ENCODE assay signal across 9 cellular contexts in genomic region chrX:24561121-24561520, GRCh38.
A peak's percentile ranks its signal among the peaks of the same experiment; 100 is the strongest.
DNase-seq lines count a peak whose midpoint lies in the region; ATAC-seq and TF ChIP-seq lines count a peak whose summit lies in the region.
"Had no signal": no experiment of that assay in that cellular context is flagged by ENCODE, and none has a peak within 500 bp of the region (broad histone marks: within the 10 kb centered on the region; RNA-seq: fewer than 3 reads in every experiment).

No MANE protein-coding gene starts in this region.

- H3K36me3 ChIP-seq in HEK293 (ENCODE audit: control insufficient read depth in 2 of 2, insufficient read depth in 1 of 2, low read length in 2 of 2): no peaks in the 10 kb centered on the region
- H3K36me3 ChIP-seq: colonic mucosa had no signal

- no peak for TF ChIP-seq CTCF in HEK293 (tag by site-specific recombination; IDR thresholded peaks at IDR 0.05)

- DNase-seq in DMS 273 (lab: John Stamatoyannopoulos, UW; ENCODE audit: unreplicated experiment) (peak; percentile 64), DMS 273 treated with DMSO at 0.1 percent for 48 hours (lab: John Stamatoyannopoulos, UW) (no peak), lung microvascular endothelial cell (ENCODE audit: low read depth in 2 of 2) (peak; percentile 50 to 57), NCI-H1105 treated with DMSO at 0.1 percent for 48 hours (lab: John Stamatoyannopoulos, UW) (no peak)
- DNase-seq in stimulated activated naive CD8-positive, alpha-beta T cell treated with anti-CD3 and anti-CD28 coated beads, Interleukin-15, Interleukin-2, amounts not matched to agents 100 U/mL and 50 U/mL, for 24 hours: no peak
- DNase-seq in activated CD8-positive, alpha-beta memory T cell treated with anti-CD3 and anti-CD28 coated beads, Interleukin-2, amount 50 U/mL, for 48 hours: no peak
- DNase-seq: colonic mucosa had no signal

- no peaks in the 10 kb centered on the region for H3K9me3 ChIP-seq in HEK293 (ENCODE audit: control insufficient read depth, insufficient read depth, low read depth, low read length)
- H3K9me3 ChIP-seq: colonic mucosa had no signal

- H3K4me3 ChIP-seq in HEK293 (ENCODE audit: low read depth, low read length): no peak overlapping the region
- H3K4me3 ChIP-seq: colonic mucosa had no signal

- no peak overlapping the region for H3K27ac ChIP-seq in HEK293 (ENCODE audit: extremely low read depth, low read depth, low read length)
- H3K27ac ChIP-seq: colonic mucosa had no signal

- no peaks in the 10 kb centered on the region for H3K4me1 ChIP-seq in HEK293 (ENCODE audit: control insufficient read depth, insufficient read depth, low read length)
- H3K4me1 ChIP-seq: colonic mucosa had no signal

- POLR2A ChIA-PET in HEK293 (lab: Yijun Ruan, JAX): no interaction called here

- CTCF ChIA-PET in HEK293 (lab: Yijun Ruan, JAX): interaction anchor here (0.6 to 2.2 kb wide), 11 partner anchors 10 to 255 kb away, joined by 3 to 18 read pairs (median 5); no protein-coding TSS in a partner anchor

- peak; percentile 50; the same call in 2 of the 3 replicates for ATAC-seq in SK-N-SH treated with all-trans-retinoic acid at 6 μM for 48 hours
- ATAC-seq in stimulated activated naive CD8-positive, alpha-beta T cell treated with anti-CD3 and anti-CD28 coated beads, Interleukin-15, Interleukin-2, amounts not matched to agents 100 U/mL and 50 U/mL, for 24 hours: no peak

TF ChIP-seq in HEK293, 187 proteins besides CTCF, POLR2A, EP300 and RAD21:
- TF ChIP-seq ZNF654 (tag by site-specific recombination; IDR thresholded peaks at IDR 0.05; ENCODE audit: low read depth) (peak; percentile 59), ZNF670 (tag by site-specific recombination; IDR thresholded peaks at IDR 0.05; ENCODE audit: low read depth) (no peak), GLIS1 (tag by site-specific recombination; IDR thresholded peaks at IDR 0.05) (no peak), ZNF239 (tag by site-specific recombination; IDR thresholded peaks at IDR 0.05) (no peak)

TF ChIP-seq in SK-N-SH treated with all-trans-retinoic acid at 6 μM for 48 hours, 23 proteins besides CTCF, POLR2A, EP300 and RAD21:
- TF ChIP-seq ZNF70 (CRISPR knock-in tag; IDR thresholded peaks at IDR 0.05) (no peak), ZNF565 (CRISPR knock-in tag; conservative IDR thresholded peaks at IDR 0.05; ENCODE audit: low read depth) (no peak), BACH2 (CRISPR knock-in tag; IDR thresholded peaks at IDR 0.05; ENCODE audit: borderline replicate concordance) (no peak), ARNTL (CRISPR knock-in tag; IDR thresholded peaks at IDR 0.05; ENCODE audit: borderline replicate concordance, low read depth) (no peak), ZFP3 (CRISPR knock-in tag; IDR thresholded peaks at IDR 0.05) (no peak), OSR1 (CRISPR knock-in tag; IDR thresholded peaks at IDR 0.05) (no peak), ZNF8 (CRISPR knock-in tag; IDR thresholded peaks at IDR 0.05) (no peak), PPARA (CRISPR knock-in tag; IDR thresholded peaks at IDR 0.05; ENCODE audit: borderline replicate concordance) (no peak), CSDC2 (CRISPR knock-in tag; IDR thresholded peaks at IDR 0.05) (no peak), ZFP30 (CRISPR knock-in tag; IDR thresholded peaks at IDR 0.05) (no peak), ISL1 (CRISPR knock-in tag; IDR thresholded peaks at IDR 0.05) (no peak), CREB5 (CRISPR knock-in tag; IDR thresholded peaks at IDR 0.05; ENCODE audit: low read depth) (no peak)

Comparison
In these comparisons a context has a peak if more than half of its experiments do, and no peak if none do; other contexts are left out.
1. DNase-seq: peak in DMS 273 (single experiment) and lung microvascular endothelial cell (2 of 2); none in DMS 273 treated with DMSO at 0.1 percent for 48 hours (single experiment), NCI-H1105 treated with DMSO at 0.1 percent for 48 hours (single experiment), stimulated activated naive CD8-positive, alpha-beta T cell treated with anti-CD3 and anti-CD28 coated beads, Interleukin-15, Interleukin-2, amounts not matched to agents 100 U/mL and 50 U/mL, for 24 hours (single experiment) and activated CD8-positive, alpha-beta memory T cell treated with anti-CD3 and anti-CD28 coated beads, Interleukin-2, amount 50 U/mL, for 48 hours (single experiment).